Comparison of ENCODE assay signal across 11 cellular contexts in the genomic region with DNA sequence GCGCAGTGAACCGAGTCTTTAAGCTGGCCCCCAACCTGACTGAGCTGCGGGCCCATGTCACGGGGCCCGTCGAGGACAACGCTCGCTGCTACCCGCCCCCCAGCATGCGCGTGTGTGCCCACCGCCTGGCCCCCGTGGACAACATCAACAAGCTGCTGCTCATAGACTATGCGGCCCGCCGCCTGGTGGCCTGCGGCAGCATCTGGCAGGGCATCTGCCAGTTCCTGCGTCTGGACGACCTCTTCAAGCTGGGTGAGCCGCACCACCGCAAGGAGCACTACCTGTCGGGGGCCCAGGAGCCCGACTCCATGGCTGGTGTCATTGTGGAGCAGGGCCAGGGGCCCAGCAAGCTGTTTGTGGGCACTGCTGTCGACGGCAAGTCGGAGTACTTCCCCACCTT. TPM values are rescaled to one million over a fixed set of nuclear protein-coding genes. Genes with fewer than 3 reads are reported as not detected.
DNase-seq lines count a peak whose midpoint lies in the region; ATAC-seq and TF ChIP-seq lines count a peak whose summit lies in the region.
"Had no signal": no experiment of that assay in that cellular context is flagged by ENCODE, and none has a peak within 500 bp of the region (broad histone marks: within the 10 kb centered on the region; RNA-seq: fewer than 3 reads in every experiment).

No MANE protein-coding gene starts in this region.

- no peak for DNase-seq in coronary artery (ENCODE audit: low spot score)
- DNase-seq in neural crest cell (ENCODE audit: low read depth, low spot score): no peak
- no peak for DNase-seq in NCI-H2029 treated with DMSO at 0.1 percent for 48 hours (lab: John Stamatoyannopoulos, UW)
- no peak for DNase-seq in SHP77 (lab: John Stamatoyannopoulos, UW)
- DNase-seq in SIG-M5 treated with dmso at 0.1 percent for 504 hours (lab: John Stamatoyannopoulos, UW; ENCODE audit: unreplicated experiment): no peak
- DNase-seq in gastrocnemius medialis: no peak
- DNase-seq: activated CD4-positive, alpha-beta T cell treated with anti-CD3 and anti-CD28 coated beads for 48 hours; DMS79 treated with DMSO at 0.1 percent for 48 hours; MV-4-11 had no signal

- peaks cover 5% of the 10 kb centered on the region for H3K4me1 Mint-ChIP-seq in neural crest cell

- H3K9ac ChIP-seq in BLaER1 treated with 17β-estradiol and CSF1 and Interleukin-3, amounts not matched to agents 10 nM and 100 nM: peak overlapping the region; percentile 56 to 95 (median 76); a peak in 18 of 22 replicates
- peak overlapping the region; percentile 33 for H3K9ac ChIP-seq in HUES6 (ENCODE audit: low read length)

- peaks cover 42 to 67% (median 59%) of the 10 kb centered on the region in 11 experiments; a peak in 21 of 22 replicates for H4K20me1 ChIP-seq in BLaER1 treated with 17β-estradiol and CSF1 and Interleukin-3, amounts not matched to agents 10 nM and 100 nM

- H3K36me3 ChIP-seq in BLaER1 treated with 17β-estradiol and CSF1 and Interleukin-3, amounts not matched to agents 10 nM and 100 nM: peaks cover 31 to 52% (median 45%) of the 10 kb centered on the region in 11 experiments
- H3K36me3 ChIP-seq in HUES6 (ENCODE audit: control insufficient read depth, insufficient read depth, low read length): peaks cover 38% of the 10 kb centered on the region
- H3K36me3 ChIP-seq in gastrocnemius medialis: no peaks in the 10 kb centered on the region

- 0 out of 22 replicates have a peak overlapping the region, but pooled peaks of 1 of the 11 experiments have one; percentile 11 for H3K27ac ChIP-seq in BLaER1 treated with 17β-estradiol and CSF1 and Interleukin-3, amounts not matched to agents 10 nM and 100 nM
- no peak overlapping the region for H3K27ac ChIP-seq in HUES6 (ENCODE audit: low read depth, low read length)
- peak overlapping the region in 1 of 2 donors; percentile 86 for H3K27ac ChIP-seq in coronary artery
- no peak overlapping the region for H3K27ac ChIP-seq in gastrocnemius medialis

- no peaks in the 10 kb centered on the region for H3K27me3 Mint-ChIP-seq in neural crest cell (ENCODE audit: low read depth)

- peaks cover 0 to 46% (median 24%) of the 10 kb centered on the region in 11 experiments; a peak in 13 of 22 replicates for H3K9me3 ChIP-seq in BLaER1 treated with 17β-estradiol and CSF1 and Interleukin-3, amounts not matched to agents 10 nM and 100 nM (replicated peaks in 1 of 11)
- peaks cover 25% of the 10 kb centered on the region; the same call in 1 of the 2 replicates for H3K9me3 ChIP-seq in HUES6 (ENCODE audit: control insufficient read depth, insufficient read depth, low read depth, low read length)
- no peaks in the 10 kb centered on the region for H3K9me3 ChIP-seq in gastrocnemius medialis

- H3K27ac Mint-ChIP-seq in neural crest cell (ENCODE audit: unreplicated experiment): no peak overlapping the region

- ATAC-seq in gastrocnemius medialis: no peak

- no peak for TF ChIP-seq POLR2A in gastrocnemius medialis (IDR thresholded peaks at IDR 0.05)

- H3K4me3 ChIP-seq in BLaER1 treated with 17β-estradiol and CSF1 and Interleukin-3, amounts not matched to agents 10 nM and 100 nM: peak overlapping the region in 6 of 10 experiments; percentile 78 to 87 (median 86); a peak in 10 of 20 replicates
- H3K4me3 ChIP-seq in HUES6 (ENCODE audit: low read depth, low read length) (no peak overlapping the region), coronary artery (peak overlapping the region; percentile 81), gastrocnemius medialis (no peak overlapping the region)

- peaks cover 3% of the 10 kb centered on the region for H3K36me3 Mint-ChIP-seq in neural crest cell (ENCODE audit: low read depth)

- H3K9me3 Mint-ChIP-seq in neural crest cell: no peaks in the 10 kb centered on the region

- intact Hi-C loops in gastrocnemius medialis (cut with DNase I; ENCODE audit: low total_unique reads): no loop called here

- in situ Hi-C loops in gastrocnemius medialis (cut with MboI; ENCODE audit: low sequenced_read_pairs in 4 of 4): no loop called here

- peak overlapping the region; percentile 88 for H3K4me3 Mint-ChIP-seq in neural crest cell

- peaks cover 12 to 22% (median 14%) of the 10 kb centered on the region in 10 experiments; a peak in 19 of 20 replicates for H3K4me1 ChIP-seq in BLaER1 treated with 17β-estradiol and CSF1 and Interleukin-3, amounts not matched to agents 10 nM and 100 nM
- H3K4me1 ChIP-seq in HUES6 (ENCODE audit: control insufficient read depth, insufficient read depth, low read length): peaks cover 3% of the 10 kb centered on the region; the same call in 1 of the 2 replicates
- H3K4me1 ChIP-seq in gastrocnemius medialis: no peaks in the 10 kb centered on the region

- TF ChIP-seq CTCF in coronary artery (IDR thresholded peaks at IDR 0.05): no peak
- TF ChIP-seq CTCF in neural crest cell (conservative IDR thresholded peaks at IDR 0.05): no peak
- TF ChIP-seq CTCF in gastrocnemius medialis (IDR thresholded peaks at IDR 0.05 in 4 of 5, conservative IDR thresholded peaks at IDR 0.05 in 1 of 5): no peak

- peaks cover 0 to 28% (median 6%) of the 10 kb centered on the region in 11 experiments; a peak in 8 of 22 replicates for H3K27me3 ChIP-seq in BLaER1 treated with 17β-estradiol and CSF1 and Interleukin-3, amounts not matched to agents 10 nM and 100 nM
- no peaks in the 10 kb centered on the region for H3K27me3 ChIP-seq in HUES6 (ENCODE audit: control insufficient read depth, insufficient read depth, low read length)
- H3K27me3 ChIP-seq in gastrocnemius medialis: no peaks in the 10 kb centered on the region

- peak overlapping the region; percentile 87 to 94 (median 90) for H3K4me2 ChIP-seq in BLaER1 treated with 17β-estradiol and CSF1 and Interleukin-3, amounts not matched to agents 10 nM and 100 nM

RNA-seq across cellular contexts. Expression of a gene that starts 2.2 kb away (rescaled TPM):
- total RNA-seq in neural crest cell: 74.1 and 75.1 TPM in 2 replicates
- total RNA-seq in gastrocnemius medialis: 10 to 100 TPM in 1 of 4 donors, 1 to 10 TPM in 3; 1.2 to 10.7 (median 2.8) TPM

RNA-seq across cellular contexts. Expression of a gene that starts 16.4 kb away (rescaled TPM):
- 68.8 and 69.0 TPM in 2 replicates for total RNA-seq in neural crest cell
- 10 to 100 TPM; 30.9 to 55.4 (median 45.3) TPM for total RNA-seq in gastrocnemius medialis

RNA-seq across cellular contexts. Expression of a gene that starts 18.8 kb away (rescaled TPM):
- total RNA-seq in neural crest cell (20.7 and 22.6 TPM in 2 replicates), gastrocnemius medialis (10 to 100 TPM; 26.0 to 72.5 (median 29.3) TPM)

RNA-seq across cellular contexts. Expression of a gene that starts 23.4 kb away (rescaled TPM):
- total RNA-seq in neural crest cell (206 and 210 TPM in 2 replicates), gastrocnemius medialis (10 to 100 TPM; 19.8 to 54.5 (median 39.0) TPM)

RNA-seq across cellular contexts. Expression of a gene that starts 26.1 kb away (rescaled TPM):
- total RNA-seq in neural crest cell (39.2 and 39.5 TPM in 2 replicates), gastrocnemius medialis (100 to 1,000 TPM in 1 of 4 donors, 10 to 100 TPM in 3; 54.6 to 116 (median 79.8) TPM)

Comparison
In these comparisons a context has a peak if more than half of its experiments do, and no peak if none do; other contexts are left out.
1. H3K4me3 ChIP-seq: peak in BLaER1 treated with 17β-estradiol and CSF1 and Interleukin-3, amounts not matched to agents 10 nM and 100 nM (6 of 10) and coronary artery (single experiment); none in HUES6 (single experiment) and gastrocnemius medialis (0 of 4).